In the genomic region with DNA sequence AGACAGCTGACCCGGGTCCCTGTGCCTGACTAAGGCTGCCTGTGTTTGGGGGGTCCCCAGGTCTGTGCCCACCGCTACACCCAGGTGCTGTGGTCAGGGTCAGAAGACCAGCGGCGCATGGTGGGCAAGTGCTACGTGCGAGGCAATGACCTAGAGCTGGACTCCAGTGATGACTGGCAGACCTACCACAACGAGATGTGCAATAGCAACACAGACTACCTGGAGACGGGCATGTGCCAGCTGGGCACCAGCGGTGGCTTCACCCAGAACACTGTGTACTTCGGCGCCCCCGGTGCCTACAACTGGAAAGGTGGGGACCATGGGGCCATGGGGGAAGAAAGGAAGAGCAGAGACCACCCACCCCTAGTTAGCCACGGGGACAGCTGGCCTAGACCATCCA, we compare ENCODE assay signal across 1 cellular context.
TF ChIP-seq lines count a peak whose summit lies in the region.

No MANE protein-coding gene starts in this region.

TF ChIP-seq in SK-N-SH, 30 proteins besides CTCF, POLR2A, EP300 and RAD21:
- TF ChIP-seq, protein P1, sequence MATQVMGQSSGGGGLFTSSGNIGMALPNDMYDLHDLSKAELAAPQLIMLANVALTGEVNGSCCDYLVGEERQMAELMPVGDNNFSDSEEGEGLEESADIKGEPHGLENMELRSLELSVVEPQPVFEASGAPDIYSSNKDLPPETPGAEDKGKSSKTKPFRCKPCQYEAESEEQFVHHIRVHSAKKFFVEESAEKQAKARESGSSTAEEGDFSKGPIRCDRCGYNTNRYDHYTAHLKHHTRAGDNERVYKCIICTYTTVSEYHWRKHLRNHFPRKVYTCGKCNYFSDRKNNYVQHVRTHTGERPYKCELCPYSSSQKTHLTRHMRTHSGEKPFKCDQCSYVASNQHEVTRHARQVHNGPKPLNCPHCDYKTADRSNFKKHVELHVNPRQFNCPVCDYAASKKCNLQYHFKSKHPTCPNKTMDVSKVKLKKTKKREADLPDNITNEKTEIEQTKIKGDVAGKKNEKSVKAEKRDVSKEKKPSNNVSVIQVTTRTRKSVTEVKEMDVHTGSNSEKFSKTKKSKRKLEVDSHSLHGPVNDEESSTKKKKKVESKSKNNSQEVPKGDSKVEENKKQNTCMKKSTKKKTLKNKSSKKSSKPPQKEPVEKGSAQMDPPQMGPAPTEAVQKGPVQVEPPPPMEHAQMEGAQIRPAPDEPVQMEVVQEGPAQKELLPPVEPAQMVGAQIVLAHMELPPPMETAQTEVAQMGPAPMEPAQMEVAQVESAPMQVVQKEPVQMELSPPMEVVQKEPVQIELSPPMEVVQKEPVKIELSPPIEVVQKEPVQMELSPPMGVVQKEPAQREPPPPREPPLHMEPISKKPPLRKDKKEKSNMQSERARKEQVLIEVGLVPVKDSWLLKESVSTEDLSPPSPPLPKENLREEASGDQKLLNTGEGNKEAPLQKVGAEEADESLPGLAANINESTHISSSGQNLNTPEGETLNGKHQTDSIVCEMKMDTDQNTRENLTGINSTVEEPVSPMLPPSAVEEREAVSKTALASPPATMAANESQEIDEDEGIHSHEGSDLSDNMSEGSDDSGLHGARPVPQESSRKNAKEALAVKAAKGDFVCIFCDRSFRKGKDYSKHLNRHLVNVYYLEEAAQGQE (IDR thresholded peaks at IDR 0.05; ENCODE audit: low read depth, low read length): no peak
- TF ChIP-seq YY1 (IDR thresholded peaks at IDR 0.05; ENCODE audit: low read depth) (no peak), TCF12 (IDR thresholded peaks at IDR 0.05) (no peak)
